Comparison of ENCODE assay signal across 8 cellular contexts in the genomic region with DNA sequence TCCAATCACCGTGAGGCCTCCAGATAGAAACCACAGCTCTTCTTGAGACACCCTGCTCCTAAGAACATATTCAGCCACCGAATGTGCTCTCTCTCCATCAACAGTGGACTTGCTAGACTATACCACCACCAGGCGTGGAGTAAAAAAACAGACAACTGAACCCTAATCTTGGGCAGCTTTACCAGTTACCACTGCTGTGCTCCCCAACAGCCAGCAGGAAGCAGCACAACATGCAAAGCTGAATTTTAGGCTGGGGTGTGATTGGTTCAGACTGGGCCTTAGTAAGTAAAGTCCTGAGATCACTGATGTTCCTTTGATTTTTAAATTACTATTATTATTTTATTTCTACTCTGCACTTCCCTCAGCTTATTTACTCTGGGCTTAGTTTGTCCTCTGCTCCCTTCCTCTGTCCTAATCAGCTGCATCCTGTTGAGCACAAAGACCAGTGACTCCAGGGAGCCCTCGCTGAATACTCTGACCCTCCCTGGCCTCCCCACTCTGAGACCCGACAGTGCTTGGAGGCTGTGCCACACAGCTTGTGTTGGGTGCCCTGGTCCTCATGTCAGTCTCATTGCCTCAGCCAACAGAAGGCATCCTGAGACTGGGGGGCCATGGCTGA. TPM values are rescaled to one million over a fixed set of nuclear protein-coding genes. Genes with fewer than 3 reads are reported as not detected.
DNase-seq lines count a peak whose midpoint lies in the region; ATAC-seq and TF ChIP-seq lines count a peak whose summit lies in the region.

No MANE protein-coding gene starts in this region.

- intact Hi-C loops in natural killer cell (cut with micrococcal nuclease) = no loop called here

- no peaks in the 10 kb centered on the region for H3K9me3 Mint-ChIP-seq in natural killer cell
- H3K9me3 Mint-ChIP-seq in type B pancreatic cell = no peaks in the 10 kb centered on the region
- H3K9me3 Mint-ChIP-seq in stimulated activated memory B cell treated with anti-CD40 and anti-IgM and Interleukin-4, amounts not matched to agents 10 μg/mL and 1 μg/mL and 100 μg/mL, for 72 hours = no peaks in the 10 kb centered on the region

- peak; percentile 49 for DNase-seq in AG08395 (ENCODE audit: low spot score)
- peak; percentile 34 for DNase-seq in NCI-H345 (lab: John Stamatoyannopoulos, UW)
- DNase-seq in activated CD4-positive, alpha-beta T cell treated with anti-CD3 and anti-CD28 coated beads for 4 hours = peak; percentile 35 to 49
- DNase-seq in ecto neural progenitor cell (ENCODE audit: low spot score) = peak; percentile 73
- no peak for DNase-seq in natural killer cell
- DNase-seq in type B pancreatic cell (ENCODE audit: extremely low spot score, unreplicated experiment) = no peak

- H3K4me1 Mint-ChIP-seq in natural killer cell (peaks cover 0 to 3% of the 10 kb centered on the region in 2 donors), type B pancreatic cell (ENCODE audit: unreplicated experiment) (peaks cover 29% of the 10 kb centered on the region)
- H3K4me1 Mint-ChIP-seq in stimulated activated memory B cell treated with anti-CD40 and anti-IgM and Interleukin-4, amounts not matched to agents 10 μg/mL and 1 μg/mL and 100 μg/mL, for 72 hours = peaks cover 25% of the 10 kb centered on the region

- H3K36me3 Mint-ChIP-seq in natural killer cell (no peaks in the 10 kb centered on the region), type B pancreatic cell (no peaks in the 10 kb centered on the region)
- H3K36me3 Mint-ChIP-seq in stimulated activated memory B cell treated with anti-CD40 and anti-IgM and Interleukin-4, amounts not matched to agents 10 μg/mL and 1 μg/mL and 100 μg/mL, for 72 hours = no peaks in the 10 kb centered on the region

- ATAC-seq in GM18868 (IDR thresholded peaks at IDR 0.05; ENCODE audit: unreplicated experiment) (peak; percentile 47), natural killer cell (peak in 2 of 3 donors; percentile 36 to 69)
- ATAC-seq in stimulated activated memory B cell treated with anti-CD40 and anti-IgM and Interleukin-4, amounts not matched to agents 10 μg/mL and 1 μg/mL and 100 μg/mL, for 72 hours = no peak

- H3K27me3 Mint-ChIP-seq in natural killer cell (ENCODE audit: low read depth in 2 of 2) (no peaks in the 10 kb centered on the region), type B pancreatic cell (no peaks in the 10 kb centered on the region)
- no peaks in the 10 kb centered on the region for H3K27me3 Mint-ChIP-seq in stimulated activated memory B cell treated with anti-CD40 and anti-IgM and Interleukin-4, amounts not matched to agents 10 μg/mL and 1 μg/mL and 100 μg/mL, for 72 hours

- no peak overlapping the region for H3K27ac Mint-ChIP-seq in natural killer cell
- peak overlapping the region; percentile 19 for H3K27ac Mint-ChIP-seq in type B pancreatic cell
- H3K27ac Mint-ChIP-seq in stimulated activated memory B cell treated with anti-CD40 and anti-IgM and Interleukin-4, amounts not matched to agents 10 μg/mL and 1 μg/mL and 100 μg/mL, for 72 hours = no peak overlapping the region

- H3K4me3 Mint-ChIP-seq in natural killer cell = no peak overlapping the region
- H3K4me3 Mint-ChIP-seq in type B pancreatic cell = no peak overlapping the region
- no peak overlapping the region for H3K4me3 Mint-ChIP-seq in stimulated activated memory B cell treated with anti-CD40 and anti-IgM and Interleukin-4, amounts not matched to agents 10 μg/mL and 1 μg/mL and 100 μg/mL, for 72 hours

- no peak for TF ChIP-seq CTCF in natural killer cell (IDR thresholded peaks at IDR 0.05)
- peak; percentile 98 for TF ChIP-seq CTCF in type B pancreatic cell (conservative IDR thresholded peaks at IDR 0.05)

RNA-seq across cellular contexts. Expression of a gene that starts 21.9 kb away (rescaled TPM):
- total RNA-seq in natural killer cell (10 to 100 TPM in 1 of 3 donors, 1 to 10 TPM in 2; 8.5 to 15.1 (median 9.4) TPM), type B pancreatic cell (ENCODE audit: low replicate concordance) (40.2 and 43.5 TPM in 2 replicates)

RNA-seq across cellular contexts. Expression of a gene that starts 25.9 kb away (rescaled TPM):
- total RNA-seq in natural killer cell (10 to 100 TPM; 54.5 to 62.6 (median 59.0) TPM), type B pancreatic cell (ENCODE audit: low replicate concordance) (83.6 and 108 TPM in 2 replicates)

Comparison
In these comparisons a context has a peak if more than half of its experiments do, and no peak if none do; other contexts are left out.
1. DNase-seq: peak in AG08395 (single experiment), NCI-H345 (single experiment), activated CD4-positive, alpha-beta T cell treated with anti-CD3 and anti-CD28 coated beads for 4 hours (2 of 2) and ecto neural progenitor cell (single experiment); none in natural killer cell (single experiment) and type B pancreatic cell (single experiment).